Comparison of ENCODE assay signal across 17 cellular contexts in the genomic region with DNA sequence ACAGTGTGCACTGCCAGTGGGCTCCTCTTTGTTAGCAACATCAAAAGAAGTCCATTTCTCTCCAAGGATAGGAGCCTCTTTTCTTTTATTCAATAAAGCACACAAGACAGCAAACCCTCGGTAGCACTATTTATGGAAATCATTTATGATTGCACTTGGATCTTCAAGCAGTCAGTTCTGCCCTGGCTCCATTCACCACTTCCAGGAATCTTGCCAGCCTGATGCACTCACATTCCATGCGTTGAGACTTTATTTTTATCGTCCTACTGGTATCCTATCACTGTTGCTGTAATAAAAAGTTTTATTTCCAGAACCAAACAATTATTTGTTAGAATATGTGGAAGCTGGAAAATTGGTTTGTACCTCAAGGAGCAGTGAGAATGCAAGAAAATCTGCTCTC.
DNase-seq lines count a peak whose midpoint lies in the region; ATAC-seq and TF ChIP-seq lines count a peak whose summit lies in the region.
"Had no signal": no experiment of that assay in that cellular context is flagged by ENCODE, and none has a peak within 500 bp of the region (broad histone marks: within the 10 kb centered on the region; RNA-seq: fewer than 3 reads in every experiment).

No MANE protein-coding gene starts in this region.

- H2AFZ ChIP-seq in neuron (ENCODE audit: low read depth, low read length): peak overlapping the region; percentile 52

- H3K27me3 ChIP-seq in MG63 (peaks cover 4% of the 10 kb centered on the region), dorsolateral prefrontal cortex (no peaks in the 10 kb centered on the region), neuron (ENCODE audit: insufficient read depth, low read length) (no peaks in the 10 kb centered on the region)

- H3K36me3 ChIP-seq in MG63 (no peaks in the 10 kb centered on the region), neuron (ENCODE audit: insufficient read depth, low read length) (no peaks in the 10 kb centered on the region)

- DNase-seq in EH (ENCODE audit: low read depth): peak; percentile 54
- DNase-seq in MG63: peak; percentile 43
- peak in 6 of 10 donors; percentile 6 to 45 (median 30) for DNase-seq in dorsolateral prefrontal cortex
- DNase-seq in GOT3 (lab: John Stamatoyannopoulos, UW): no peak
- no peak for DNase-seq in middle frontal gyrus (ENCODE audit: extremely low spot score, low spot score)
- no peak for DNase-seq in DMS114 treated with DMSO at 0.1 percent for 48 hours (lab: John Stamatoyannopoulos, UW; ENCODE audit: unreplicated experiment)
- DNase-seq: COR-L47; DMS53; KG1; NCI-H1105; NCI-H1930; NCI-H524; NK-92 treated with Interleukin-12 subunit alpha and Interleukin-12 subunit beta, amount 100 ng/mL, for 24 hours; OCI-M1 had no signal

- H3K27ac ChIP-seq in dorsolateral prefrontal cortex: no peak overlapping the region
- H3K27ac ChIP-seq: RWPE1 had no signal

- H3K4me3 ChIP-seq in MG63 (no peak overlapping the region), dorsolateral prefrontal cortex (no peak overlapping the region), neuron (ENCODE audit: low read length) (no peak overlapping the region)

- ATAC-seq in HG03469 (IDR thresholded peaks at IDR 0.05; ENCODE audit: unreplicated experiment): no peak

- peaks cover 17% of the 10 kb centered on the region for H3K4me1 ChIP-seq in neuron (ENCODE audit: insufficient read depth, low read length)

- no peak for TF ChIP-seq CTCF in dorsolateral prefrontal cortex (IDR thresholded peaks at IDR 0.05 in 54 of 56, conservative IDR thresholded peaks at IDR 0.05 in 2 of 56; ENCODE audit: low read depth in 1 of 56, partially characterized antibody in 56 of 56)

- intact Hi-C loops in dorsolateral prefrontal cortex (cut with DNase I): no loop called here

- no peaks in the 10 kb centered on the region for H3K9me3 ChIP-seq in MG63
- no peaks in the 10 kb centered on the region for H3K9me3 ChIP-seq in neuron (ENCODE audit: low read length)

Comparison
In these comparisons a context has a peak if more than half of its experiments do, and no peak if none do; other contexts are left out.
1. DNase-seq: peak in EH (single experiment), MG63 (single experiment) and dorsolateral prefrontal cortex (6 of 10); none in GOT3 (single experiment), middle frontal gyrus (single experiment) and DMS114 treated with DMSO at 0.1 percent for 48 hours (single experiment).